8 cellular contexts compared by ENCODE assay signal in the genomic region with DNA sequence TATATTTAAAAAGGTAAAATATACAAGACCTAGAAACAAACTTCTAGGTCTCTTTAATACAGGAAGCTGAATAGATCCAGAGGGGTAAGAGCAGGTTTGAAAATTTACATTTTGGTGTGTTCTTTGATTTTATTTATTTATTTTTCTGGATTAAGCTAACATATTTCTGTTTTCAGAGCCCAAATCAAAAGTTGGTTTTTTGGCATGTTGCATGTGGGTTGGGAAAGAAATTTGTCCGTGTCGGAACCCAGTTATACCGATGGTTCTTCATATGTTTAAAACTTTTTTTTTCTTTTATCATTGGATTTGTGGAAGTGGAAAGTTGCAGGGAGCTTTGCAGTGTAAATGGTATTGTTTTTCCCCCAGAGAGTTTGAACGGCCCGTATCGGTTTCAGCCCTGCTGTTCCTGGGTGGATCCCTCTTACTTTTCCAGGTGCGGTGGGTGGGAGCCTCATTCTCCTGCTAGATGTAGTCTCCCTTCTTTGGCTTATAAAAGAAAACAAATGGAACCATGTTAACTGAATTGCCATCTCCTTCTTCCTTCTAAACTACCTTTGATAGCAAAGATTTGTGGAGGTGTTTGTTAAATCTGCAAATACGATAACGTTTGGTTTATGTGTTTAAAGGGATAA. TPM values are rescaled to one million over a fixed set of nuclear protein-coding genes. Genes with fewer than 3 reads are reported as not detected.
DNase-seq lines count a peak whose midpoint lies in the region; ATAC-seq lines count a peak whose summit lies in the region.

No MANE protein-coding gene starts in this region.

- H3K27ac Mint-ChIP-seq in activated naive CD8-positive, alpha-beta T cell, result no peak overlapping the region
- H3K27ac Mint-ChIP-seq in stimulated activated effector memory CD8-positive, alpha-beta T cell treated with anti-CD3 and anti-CD28 coated beads, Interleukin-12 subunit alpha, Interleukin-12 subunit beta, amount 100 ng/mL, for 72 hours, result no peak overlapping the region

- no peaks in the 10 kb centered on the region for H3K27me3 Mint-ChIP-seq in activated naive CD8-positive, alpha-beta T cell

- H3K9me3 ChIP-seq in HUES6 (ENCODE audit: control insufficient read depth, insufficient read depth, low read depth, low read length) (no peaks in the 10 kb centered on the region), iPS-18a (ENCODE audit: control insufficient read depth, low read depth, low read length) (no peaks in the 10 kb centered on the region)

- peaks cover 30% of the 10 kb centered on the region for H3K4me1 Mint-ChIP-seq in activated naive CD8-positive, alpha-beta T cell (ENCODE audit: low read depth)
- H3K4me1 Mint-ChIP-seq in stimulated activated effector memory CD8-positive, alpha-beta T cell treated with anti-CD3 and anti-CD28 coated beads, Interleukin-12 subunit alpha, Interleukin-12 subunit beta, amount 100 ng/mL, for 72 hours, result no peaks in the 10 kb centered on the region

- peak overlapping the region; percentile 90 for H3K9ac ChIP-seq in HUES6 (ENCODE audit: low read length)
- H3K9ac ChIP-seq in iPS-18a (ENCODE audit: low read length), result peak overlapping the region; percentile 100

- no peak for ATAC-seq in stimulated activated effector memory CD8-positive, alpha-beta T cell treated with anti-CD3 and anti-CD28 coated beads, Interleukin-12 subunit alpha, Interleukin-12 subunit beta, amount 100 ng/mL, for 72 hours
- no peak for ATAC-seq in GM21367 (IDR thresholded peaks at IDR 0.05; ENCODE audit: unreplicated experiment)

- H3K4me3 ChIP-seq in HUES6 (ENCODE audit: low read depth, low read length), result peak overlapping the region; percentile 86
- H3K4me3 ChIP-seq in iPS-18a (ENCODE audit: low read length), result peak overlapping the region; percentile 95

- H3K4me1 ChIP-seq in HUES6 (ENCODE audit: control insufficient read depth, insufficient read depth, low read length) (peaks cover 17% of the 10 kb centered on the region), iPS-18a (ENCODE audit: control insufficient read depth, low read depth, low read length) (peaks cover 26% of the 10 kb centered on the region)

- peak overlapping the region; percentile 18 for H3K4me3 Mint-ChIP-seq in activated naive CD8-positive, alpha-beta T cell
- peak overlapping the region; percentile 23 for H3K4me3 Mint-ChIP-seq in stimulated activated effector memory CD8-positive, alpha-beta T cell treated with anti-CD3 and anti-CD28 coated beads, Interleukin-12 subunit alpha, Interleukin-12 subunit beta, amount 100 ng/mL, for 72 hours

- H3K36me3 ChIP-seq in HUES6 (ENCODE audit: control insufficient read depth, insufficient read depth, low read length) (peaks cover 4% of the 10 kb centered on the region; the same call in 1 of the 2 replicates), iPS-18a (ENCODE audit: control insufficient read depth, low read depth, low read length) (no peaks in the 10 kb centered on the region)

- no peaks in the 10 kb centered on the region for H3K27me3 ChIP-seq in HUES6 (ENCODE audit: control insufficient read depth, insufficient read depth, low read length)
- no peaks in the 10 kb centered on the region for H3K27me3 ChIP-seq in iPS-18a (ENCODE audit: control insufficient read depth, insufficient read depth, low read length)

- no peaks in the 10 kb centered on the region for H3K9me3 Mint-ChIP-seq in activated naive CD8-positive, alpha-beta T cell (ENCODE audit: low read depth)
- H3K9me3 Mint-ChIP-seq in stimulated activated effector memory CD8-positive, alpha-beta T cell treated with anti-CD3 and anti-CD28 coated beads, Interleukin-12 subunit alpha, Interleukin-12 subunit beta, amount 100 ng/mL, for 72 hours, result no peaks in the 10 kb centered on the region

- DNase-seq in stimulated activated effector memory CD8-positive, alpha-beta T cell treated with anti-CD3 and anti-CD28 coated beads, Interleukin-12 subunit alpha, Interleukin-12 subunit beta, amount 100 ng/mL, for 72 hours (ENCODE audit: low spot score in 2 of 2), result no peak
- no peak for DNase-seq in SK-N-DZ (ENCODE audit: low spot score)
- DNase-seq in DMS79 treated with DMSO at 0.1 percent for 48 hours (lab: John Stamatoyannopoulos, UW), result no peak
- DNase-seq in AG08396 (ENCODE audit: low spot score), result no peak

- H3K27ac ChIP-seq in HUES6 (ENCODE audit: low read depth, low read length) (peak overlapping the region; percentile 83), iPS-18a (ENCODE audit: low read length) (peak overlapping the region; percentile 99)

- peaks cover 5% of the 10 kb centered on the region for H3K36me3 Mint-ChIP-seq in activated naive CD8-positive, alpha-beta T cell
- no peaks in the 10 kb centered on the region for H3K36me3 Mint-ChIP-seq in stimulated activated effector memory CD8-positive, alpha-beta T cell treated with anti-CD3 and anti-CD28 coated beads, Interleukin-12 subunit alpha, Interleukin-12 subunit beta, amount 100 ng/mL, for 72 hours

RNA-seq across cellular contexts. Expression of gene CTNND1, which starts 0.7 kb away (rescaled TPM):
- 35.1 and 43.0 TPM in 2 replicates for polyA plus RNA-seq in SK-N-DZ (2014; cell fraction: cytosol; rRNA removed)
- polyA plus RNA-seq in SK-N-DZ (2014; cell fraction: nucleus; rRNA removed), result 25.9 and 44.1 TPM in 2 replicates

RNA-seq across cellular contexts. Expression of gene BTBD18, which starts 10.7 kb away (rescaled TPM):
- not detected in 2 replicates for polyA plus RNA-seq in SK-N-DZ (2014; cell fraction: cytosol; rRNA removed)
- not detected in 2 replicates for polyA plus RNA-seq in SK-N-DZ (2014; cell fraction: nucleus; rRNA removed)

RNA-seq across cellular contexts. Expression of gene SELENOH, which starts 21.1 kb away (rescaled TPM):
- polyA plus RNA-seq in SK-N-DZ (2014; cell fraction: cytosol; rRNA removed), result 259 and 338 TPM in 2 replicates
- 206 and 247 TPM in 2 replicates for polyA plus RNA-seq in SK-N-DZ (2014; cell fraction: nucleus; rRNA removed)

RNA-seq across cellular contexts. Expression of gene TMX2, which starts 50.0 kb away (rescaled TPM):
- polyA plus RNA-seq in SK-N-DZ (2014; cell fraction: cytosol; rRNA removed), result 146 and 164 TPM in 2 replicates
- 174 and 200 TPM in 2 replicates for polyA plus RNA-seq in SK-N-DZ (2014; cell fraction: nucleus; rRNA removed)

RNA-seq across cellular contexts. Expression of gene MED19, which starts 50.3 kb away (rescaled TPM):
- polyA plus RNA-seq in SK-N-DZ (2014; cell fraction: cytosol; rRNA removed), result 37.4 and 44.3 TPM in 2 replicates
- 19.7 and 33.4 TPM in 2 replicates for polyA plus RNA-seq in SK-N-DZ (2014; cell fraction: nucleus; rRNA removed)
